Comparison of ENCODE assay signal across 1 cellular context in genomic region chr12:131003676-131004075, GRCh38.
TF ChIP-seq lines count a peak whose summit lies in the region.

No MANE protein-coding gene starts in this region.

TF ChIP-seq in GM23338, 12 proteins besides CTCF, POLR2A, EP300 and RAD21 (continued from another document):
- TF ChIP-seq ZNF462 (CRISPR knock-in tag; IDR thresholded peaks at IDR 0.05) = no peak
